In genomic region chr10:125033146-125033924, GRCh38 we compare ENCODE assay signal across 15 cellular contexts.
DNase-seq lines count a peak whose midpoint lies in the region; ATAC-seq and TF ChIP-seq lines count a peak whose summit lies in the region.
"Had no signal": no experiment of that assay in that cellular context is flagged by ENCODE, and none has a peak within 500 bp of the region (broad histone marks: within the 10 kb centered on the region; RNA-seq: fewer than 3 reads in every experiment).

No MANE protein-coding gene starts in this region.

- H3K4me3 Mint-ChIP-seq in CD14-positive monocyte: no peak overlapping the region

- no peak overlapping the region for H3K4me3 ChIP-seq in gastroesophageal sphincter
- H3K4me3 ChIP-seq in psoas muscle: no peak overlapping the region
- no peak overlapping the region for H3K4me3 ChIP-seq in A673 (ENCODE audit: low read depth, low read length, poor library complexity, severe bottlenecking)
- H3K4me3 ChIP-seq in colonic mucosa: no peak overlapping the region
- H3K4me3 ChIP-seq: A549, SJCRH30 had no signal

- CTCF ChIA-PET in RWPE1 (lab: Yijun Ruan, JAX) (interaction anchor here (0.6 to 1.0 kb wide), 2 partner anchors 468 to 561 kb away, joined by 3 to 4 read pairs; no protein-coding TSS in a partner anchor), A673 (lab: Charles Lee) (no interaction called here)

- H3K27ac ChIP-seq in RWPE1: peak overlapping the region; percentile 27
- no peak overlapping the region for H3K27ac ChIP-seq in gastroesophageal sphincter
- H3K27ac ChIP-seq in psoas muscle: no peak overlapping the region
- H3K27ac ChIP-seq in A673 (ENCODE audit: low read depth, low read length, poor library complexity, severe bottlenecking): no peak overlapping the region
- H3K27ac ChIP-seq in colonic mucosa: no peak overlapping the region
- H3K27ac ChIP-seq: A549, SJCRH30 had no signal

- H3K36me3 Mint-ChIP-seq in CD14-positive monocyte: peaks cover 66 to 79% of the 10 kb centered on the region in 2 donors

- H3K27me3 ChIP-seq in gastroesophageal sphincter (no peaks in the 10 kb centered on the region), psoas muscle (ENCODE audit: insufficient read depth in 3 of 3, low read length in 2 of 3) (no peaks in the 10 kb centered on the region), A673 (replicated peaks; ENCODE audit: insufficient read depth, low read depth, low read length, poor library complexity) (no peaks in the 10 kb centered on the region), colonic mucosa (no peaks in the 10 kb centered on the region)
- H3K27me3 ChIP-seq: SJCRH30 had no signal

- no peak for TF ChIP-seq POLR2A in gastroesophageal sphincter (IDR thresholded peaks at IDR 0.05)

- POLR2A ChIA-PET in RWPE1 (lab: Yijun Ruan, JAX; ENCODE audit: low non-redundant PET) (no interaction called here), A673 (lab: Charles Lee; ENCODE audit: low non-redundant PET) (no interaction called here)

- DNase-seq in CD14-positive monocyte (ENCODE audit: low spot score): no peak
- DNase-seq in RWPE1 (ENCODE audit: low spot score): no peak
- DNase-seq in psoas muscle: no peak
- no peak for DNase-seq in A673 (ENCODE audit: low spot score)
- DNase-seq in colonic mucosa: no peak
- DNase-seq in activated CD4-positive, alpha-beta T cell treated with anti-CD3 and anti-CD28 coated beads, Interleukin-2, amount 50 U/mL, for 48 hours: no peak
- DNase-seq: MV-4-11, NCI-H1930, NCI-H2171, NCI-H446 treated with DMSO at 0.1 percent for 48 hours, NCI-H748 treated with DMSO at 0.1 percent for 48 hours, OCI-M1, SJCRH30 had no signal

- no peaks in the 10 kb centered on the region for H3K27me3 Mint-ChIP-seq in CD14-positive monocyte (ENCODE audit: low read depth in 3 of 3)

- no TSS peak for BruUV-seq in A673 (replicated peaks; lab: Mats Ljungman, UMichigan)

- WGBS in gastroesophageal sphincter (ENCODE audit: low coverage in 1 of 2), 2 donors: 48 to 82% methylated on average over 8 to 11 of the region's 27 CpGs
- WGBS in psoas muscle, 3 donors: 74 to 83% (median 81%) methylated on average over 27 of the region's 27 CpGs

- H3K4me1 Mint-ChIP-seq in CD14-positive monocyte: no peaks in the 10 kb centered on the region

- peaks cover 0 to 84% (median 31%) of the 10 kb centered on the region in 3 donors for H3K4me1 ChIP-seq in gastroesophageal sphincter
- peaks cover 84% of the 10 kb centered on the region for H3K4me1 ChIP-seq in psoas muscle
- peaks cover 48% of the 10 kb centered on the region for H3K4me1 ChIP-seq in A673 (ENCODE audit: insufficient read depth, low read length, poor library complexity, severe bottlenecking)
- H3K4me1 ChIP-seq in colonic mucosa: peaks cover 9% of the 10 kb centered on the region

- no peak overlapping the region for H3K9ac ChIP-seq in colonic mucosa (ENCODE audit: low read depth in 2 of 2, low read length in 2 of 2)

- TF ChIP-seq CTCF in CD14-positive monocyte (IDR thresholded peaks at IDR 0.05) (no peak), RWPE1 (conservative IDR thresholded peaks at IDR 0.05; ENCODE audit: low read depth) (no peak), gastroesophageal sphincter (IDR thresholded peaks at IDR 0.05) (no peak), psoas muscle (IDR thresholded peaks at IDR 0.05) (no peak), A673 (conservative IDR thresholded peaks at IDR 0.05; ENCODE audit: low read depth, low read length) (no peak), colonic mucosa (IDR thresholded peaks at IDR 0.05) (no peak)

- peak overlapping the region in 5 of 7 donors; percentile 28 to 73 (median 57) for H3K27ac Mint-ChIP-seq in CD14-positive monocyte

- H3K9me3 Mint-ChIP-seq in CD14-positive monocyte: peaks cover 0 to 1% (median 0%) of the 10 kb centered on the region in 7 donors

- intact Hi-C loops in CD14-positive monocyte (cut with micrococcal nuclease): no loop called here
- intact Hi-C loops in psoas muscle (cut with DNase I): no loop called here
- intact Hi-C loops in A673 (cut with micrococcal nuclease; ENCODE audit: unreplicated experiment): no loop called here
- intact Hi-C loops in colonic mucosa (cut with DNase I): no loop called here

- H3K9me3 ChIP-seq in gastroesophageal sphincter (no peaks in the 10 kb centered on the region), psoas muscle (no peaks in the 10 kb centered on the region), A673 (ENCODE audit: low read depth, low read length, poor library complexity, severe bottlenecking) (no peaks in the 10 kb centered on the region), colonic mucosa (no peaks in the 10 kb centered on the region)
- H3K9me3 ChIP-seq: A549, SJCRH30 had no signal

- TF ChIP-seq EP300 in gastroesophageal sphincter (IDR thresholded peaks at IDR 0.05): no peak

- ATAC-seq in gastroesophageal sphincter (peak; percentile 53), psoas muscle (peak; percentile 25 to 64 (median 44))
- ATAC-seq: A549 had no signal

- H3K36me3 ChIP-seq in gastroesophageal sphincter (peaks cover 0 to 24% of the 10 kb centered on the region in 2 donors), psoas muscle (ENCODE audit: insufficient read depth in 1 of 2, low read depth in 1 of 2) (peaks cover 0 to 11% of the 10 kb centered on the region in 2 donors), A673 (ENCODE audit: insufficient read depth, low read length, poor library complexity, severe bottlenecking) (no peaks in the 10 kb centered on the region), colonic mucosa (no peaks in the 10 kb centered on the region)
